Comparison of ENCODE assay signal across 8 cellular contexts in genomic region chr3:193605876-193606275, GRCh38. TPM values are rescaled to one million over a fixed set of nuclear protein-coding genes. Genes with fewer than 3 reads are reported as not detected.
DNase-seq lines count a peak whose midpoint lies in the region; ATAC-seq and TF ChIP-seq lines count a peak whose summit lies in the region.

No MANE protein-coding gene starts in this region.

- H3K27ac Mint-ChIP-seq in activated CD8-positive, alpha-beta memory T cell treated with anti-CD3 and anti-CD28 coated beads, Interleukin-2, amount 10 ng/mL, durations not matched to agents 7 days and 5 days, result no peak overlapping the region

- intact Hi-C loops in A673 (cut with micrococcal nuclease; ENCODE audit: unreplicated experiment) (no loop called here), posterior vena cava (cut with DNase I) (no loop called here)

- POLR2A ChIA-PET in A673 (lab: Charles Lee; ENCODE audit: low non-redundant PET), result no interaction called here

- H3K27ac ChIP-seq in A673 (ENCODE audit: low read depth, low read length, poor library complexity, severe bottlenecking), result no peak overlapping the region
- H3K27ac ChIP-seq in neutrophil, result no peak overlapping the region

- no TSS peak for BruUV-seq in A673 (replicated peaks; lab: Mats Ljungman, UMichigan)

- H3K27me3 ChIP-seq in A673 (replicated peaks; ENCODE audit: insufficient read depth, low read depth, low read length, poor library complexity) (no peaks in the 10 kb centered on the region), neutrophil (no peaks in the 10 kb centered on the region)

- no peaks in the 10 kb centered on the region for H3K9me3 ChIP-seq in A673 (ENCODE audit: low read depth, low read length, poor library complexity, severe bottlenecking)
- no peaks in the 10 kb centered on the region for H3K9me3 ChIP-seq in neutrophil

- peaks cover 2% of the 10 kb centered on the region for H3K9me3 Mint-ChIP-seq in activated CD8-positive, alpha-beta memory T cell treated with anti-CD3 and anti-CD28 coated beads, Interleukin-2, amount 10 ng/mL, durations not matched to agents 7 days and 5 days (ENCODE audit: low read depth)

- peak; percentile 79 for TF ChIP-seq CTCF in A673 (conservative IDR thresholded peaks at IDR 0.05; ENCODE audit: low read depth, low read length)
- TF ChIP-seq CTCF in GM12874 (IDR thresholded peaks at IDR 0.05; ENCODE audit: insufficient read depth, low read depth, low read length), result peak; percentile 70
- TF ChIP-seq CTCF in fibroblast of the aortic adventitia (IDR thresholded peaks at IDR 0.05; ENCODE audit: insufficient read depth, low read length), result peak; percentile 82
- TF ChIP-seq CTCF in neutrophil (IDR thresholded peaks at IDR 0.05), result peak; percentile 56

- peaks cover 36% of the 10 kb centered on the region for H3K36me3 Mint-ChIP-seq in activated CD8-positive, alpha-beta memory T cell treated with anti-CD3 and anti-CD28 coated beads, Interleukin-2, amount 10 ng/mL, durations not matched to agents 7 days and 5 days

- H3K4me3 ChIP-seq in A673 (ENCODE audit: low read depth, low read length, poor library complexity, severe bottlenecking) (no peak overlapping the region), fibroblast of the aortic adventitia (ENCODE audit: low read depth, low read length) (no peak overlapping the region), neutrophil (ENCODE audit: low read depth in 1 of 2, low read length in 1 of 2) (no peak overlapping the region)

- H3K36me3 ChIP-seq in A673 (ENCODE audit: insufficient read depth, low read length, poor library complexity, severe bottlenecking) (no peaks in the 10 kb centered on the region), neutrophil (no peaks in the 10 kb centered on the region)

- no peaks in the 10 kb centered on the region for H3K27me3 Mint-ChIP-seq in activated CD8-positive, alpha-beta memory T cell treated with anti-CD3 and anti-CD28 coated beads, Interleukin-2, amount 10 ng/mL, durations not matched to agents 7 days and 5 days

- CTCF ChIA-PET in A673 (lab: Charles Lee), result no interaction called here
- CTCF ChIA-PET in activated CD8-positive, alpha-beta memory T cell treated with anti-CD3 and anti-CD28 coated beads, Interleukin-2, amount 10 ng/mL, durations not matched to agents 7 days and 5 days (lab: Charles Lee), result no interaction called here

- ATAC-seq in HG03135 (IDR thresholded peaks at IDR 0.05; ENCODE audit: unreplicated experiment), result peak; percentile 74
- ATAC-seq in activated CD8-positive, alpha-beta memory T cell treated with anti-CD3 and anti-CD28 coated beads, Interleukin-2, amount 10 ng/mL, durations not matched to agents 7 days and 5 days, result peak; percentile 78

- no peak overlapping the region for H3K4me3 Mint-ChIP-seq in activated CD8-positive, alpha-beta memory T cell treated with anti-CD3 and anti-CD28 coated beads, Interleukin-2, amount 10 ng/mL, durations not matched to agents 7 days and 5 days

- H3K4me1 Mint-ChIP-seq in activated CD8-positive, alpha-beta memory T cell treated with anti-CD3 and anti-CD28 coated beads, Interleukin-2, amount 10 ng/mL, durations not matched to agents 7 days and 5 days, result no peaks in the 10 kb centered on the region

- DNase-seq in A673 (ENCODE audit: low spot score) (peak; percentile 86), NCI-H748 treated with DMSO at 0.1 percent for 48 hours (lab: John Stamatoyannopoulos, UW) (peak; percentile 12), fibroblast of the aortic adventitia (ENCODE audit: low read depth) (peak; percentile 76), posterior vena cava (ENCODE audit: low spot score) (no peak)
- peak; percentile 63 for DNase-seq in activated CD8-positive, alpha-beta memory T cell treated with anti-CD3 and anti-CD28 coated beads, Interleukin-2, amount 10 ng/mL, durations not matched to agents 7 days and 5 days

- no peaks in the 10 kb centered on the region for H3K4me1 ChIP-seq in A673 (ENCODE audit: insufficient read depth, low read length, poor library complexity, severe bottlenecking)
- H3K4me1 ChIP-seq in neutrophil (ENCODE audit: control insufficient read depth in 1 of 2, insufficient read depth in 1 of 2, low read depth in 1 of 2, low read length in 1 of 2), result no peaks in the 10 kb centered on the region

RNA-seq across cellular contexts. Expression of gene OPA1, which starts 12.9 kb away (rescaled TPM):
- total RNA-seq in A673 (2021), result 84.4 and 92.1 TPM in 2 replicates
- total RNA-seq in activated CD8-positive, alpha-beta memory T cell treated with anti-CD3 and anti-CD28 coated beads, Interleukin-2, amount 10 ng/mL, durations not matched to agents 7 days and 5 days, result 10 to 100 TPM; 56.5 to 61.7 TPM
- total RNA-seq in fibroblast of the aortic adventitia (ENCODE audit: low replicate concordance), result 53.0 and 292 TPM in 2 replicates
- total RNA-seq in posterior vena cava, result 10 to 100 TPM; 54.8 to 65.3 TPM

RNA-seq across cellular contexts. Expression of gene ATP13A4, which starts 51.2 kb away (rescaled TPM):
- total RNA-seq in A673 (2021) (not detected in 2 replicates), fibroblast of the aortic adventitia (ENCODE audit: low replicate concordance) (0.09 TPM in 1 of 2 replicates, not detected in the other), posterior vena cava (under 1 TPM; 0.14 to 0.33 TPM)
- 1 to 10 TPM; 3.7 to 6.5 TPM for total RNA-seq in activated CD8-positive, alpha-beta memory T cell treated with anti-CD3 and anti-CD28 coated beads, Interleukin-2, amount 10 ng/mL, durations not matched to agents 7 days and 5 days
